Comparison of ENCODE assay signal across 8 cellular contexts in genomic region chr5:134005415-134006118, GRCh38. TPM values are rescaled to one million over a fixed set of nuclear protein-coding genes. Genes with fewer than 3 reads are reported as not detected.
DNase-seq lines count a peak whose midpoint lies in the region; ATAC-seq and TF ChIP-seq lines count a peak whose summit lies in the region.

No MANE protein-coding gene starts in this region.

- H3K9me3 ChIP-seq in BLaER1 (no peaks in the 10 kb centered on the region), right cardiac atrium (ENCODE audit: control insufficient read depth, low read length) (no peaks in the 10 kb centered on the region), gastrocnemius medialis (no peaks in the 10 kb centered on the region)

- H3K4me1 ChIP-seq in BLaER1 (peaks cover 43% of the 10 kb centered on the region), right cardiac atrium (ENCODE audit: control insufficient read depth, insufficient read depth, low read length) (peaks cover 19% of the 10 kb centered on the region), gastrocnemius medialis (peaks cover 39 to 43% of the 10 kb centered on the region in 2 donors)

- no peak for TF ChIP-seq POLR2A in gastrocnemius medialis (IDR thresholded peaks at IDR 0.05)

- peak overlapping the region; percentile 94 for H3K4me3 ChIP-seq in BLaER1
- peak overlapping the region; percentile 88 for H3K4me3 ChIP-seq in H7 (ENCODE audit: insufficient read depth, low read depth, low read length)
- peak overlapping the region; percentile 89 for H3K4me3 ChIP-seq in right cardiac atrium (ENCODE audit: low read length)
- H3K4me3 ChIP-seq in gastrocnemius medialis = peak overlapping the region; percentile 72 to 96 (median 84)

- H3K36me3 Mint-ChIP-seq in activated naive CD4-positive, alpha-beta T cell treated with anti-CD3 and anti-CD28 coated beads, Interleukin-2, amount 50 U/mL, for 72 hours = peaks cover 34 to 40% of the 10 kb centered on the region in 2 donors

- peaks cover 34% of the 10 kb centered on the region for H4K20me1 ChIP-seq in BLaER1

- peak overlapping the region; percentile 93 for H3K27ac Mint-ChIP-seq in activated naive CD4-positive, alpha-beta T cell treated with anti-CD3 and anti-CD28 coated beads, Interleukin-2, amount 50 U/mL, for 72 hours

- no peak for ATAC-seq in activated naive CD4-positive, alpha-beta T cell treated with anti-CD3 and anti-CD28 coated beads, Interleukin-2, amount 50 U/mL, for 72 hours
- ATAC-seq in right cardiac atrium (peak; percentile 30 to 39), gastrocnemius medialis (peak; percentile 24 to 43)

- H3K27ac ChIP-seq in BLaER1 = peak overlapping the region; percentile 100
- H3K27ac ChIP-seq in right cardiac atrium (ENCODE audit: low read length) = peak overlapping the region; percentile 99
- H3K27ac ChIP-seq in gastrocnemius medialis = peak overlapping the region; percentile 91 to 100 (median 98)

- peak in 1 of 5 experiments; percentile 1 for TF ChIP-seq CTCF in gastrocnemius medialis (IDR thresholded peaks at IDR 0.05 in 4 of 5, conservative IDR thresholded peaks at IDR 0.05 in 1 of 5)

- intact Hi-C loops in right cardiac atrium (cut with DNase I) (no loop called here), gastrocnemius medialis (cut with DNase I; ENCODE audit: low total_unique reads) (loop anchor here (2.0 to 10.0 kb wide), 3 partner anchors 37 to 1631 kb away; partner anchors contain the start of gene C5orf15)

- peak overlapping the region; percentile 96 for H3K9ac ChIP-seq in BLaER1

- H3K27me3 ChIP-seq in BLaER1 (no peaks in the 10 kb centered on the region), H7 (ENCODE audit: control insufficient read depth, insufficient read depth, low read length) (no peaks in the 10 kb centered on the region), right cardiac atrium (ENCODE audit: control insufficient read depth, insufficient read depth) (no peaks in the 10 kb centered on the region), gastrocnemius medialis (no peaks in the 10 kb centered on the region)

- WGBS in right cardiac atrium = 9% methylated on average over 41 of the region's 41 CpGs

- DNase-seq in H7 (peak; percentile 79), right cardiac atrium (peak; percentile 52 to 80 (median 80)), gastrocnemius medialis (peak in 1 of 2 donors; percentile 68), NCI-H226 (no peak), Ammon's horn (ENCODE audit: low spot score) (no peak), SHP77 treated with DMSO at 0.1 percent for 48 hours (lab: John Stamatoyannopoulos, UW) (no peak)
- peak in 1 of 2 donors; percentile 60 for DNase-seq in activated naive CD4-positive, alpha-beta T cell treated with anti-CD3 and anti-CD28 coated beads, Interleukin-2, amount 50 U/mL, for 72 hours (ENCODE audit: low spot score in 2 of 2)

- no peaks in the 10 kb centered on the region for H3K9me3 Mint-ChIP-seq in activated naive CD4-positive, alpha-beta T cell treated with anti-CD3 and anti-CD28 coated beads, Interleukin-2, amount 50 U/mL, for 72 hours

- in situ Hi-C loops in gastrocnemius medialis (cut with MboI; ENCODE audit: low sequenced_read_pairs in 4 of 4) = no loop called here

- peak overlapping the region; percentile 95 for H3K4me2 ChIP-seq in BLaER1

- H3K36me3 ChIP-seq in BLaER1 = peaks cover 21% of the 10 kb centered on the region
- peaks cover 8% of the 10 kb centered on the region for H3K36me3 ChIP-seq in H7 (replicated peaks; ENCODE audit: control insufficient read depth, insufficient read depth, low read length)
- H3K36me3 ChIP-seq in gastrocnemius medialis = no peaks in the 10 kb centered on the region

RNA-seq across cellular contexts. Expression of gene VDAC1, which starts 0.8 kb away (rescaled TPM):
- total RNA-seq in H7 (2014; rRNA removed; shearing (Covaris generic)) = 368 and 419 TPM in 2 replicates
- 100 to 1,000 TPM; 289 to 522 TPM for total RNA-seq in activated naive CD4-positive, alpha-beta T cell treated with anti-CD3 and anti-CD28 coated beads, Interleukin-2, amount 50 U/mL, for 72 hours
- total RNA-seq in right cardiac atrium (100 to 1,000 TPM; 325 to 357 (median 335) TPM), gastrocnemius medialis (100 to 1,000 TPM; 412 to 611 (median 495) TPM)
- 393 TPM for polyA plus RNA-seq in right cardiac atrium

RNA-seq across cellular contexts. Expression of gene C5orf15, which starts 37.1 kb away (rescaled TPM):
- 48.7 and 55.5 TPM in 2 replicates for total RNA-seq in H7 (2014; rRNA removed; shearing (Covaris generic))
- 10 to 100 TPM; 20.6 to 28.1 TPM for total RNA-seq in activated naive CD4-positive, alpha-beta T cell treated with anti-CD3 and anti-CD28 coated beads, Interleukin-2, amount 50 U/mL, for 72 hours
- total RNA-seq in right cardiac atrium (10 to 100 TPM; 25.8 to 32.0 (median 28.7) TPM), gastrocnemius medialis (10 to 100 TPM; 18.7 to 30.3 (median 24.4) TPM)
- 29.6 TPM for polyA plus RNA-seq in right cardiac atrium

Comparison
In these comparisons a context has a peak if more than half of its experiments do, and no peak if none do; other contexts are left out.
1. DNase-seq: peak in H7 (single experiment) and right cardiac atrium (3 of 3); none in NCI-H226 (single experiment), Ammon's horn (single experiment) and SHP77 treated with DMSO at 0.1 percent for 48 hours (single experiment).
2. ATAC-seq: peak in right cardiac atrium (2 of 2) and gastrocnemius medialis (2 of 2); none in activated naive CD4-positive, alpha-beta T cell treated with anti-CD3 and anti-CD28 coated beads, Interleukin-2, amount 50 U/mL, for 72 hours (0 of 2).
3. Peak in every context shown above with its lines, with median percentiles within 50 percentile points of each other: H3K27ac ChIP-seq and H3K4me3 ChIP-seq.